ENCODE assay signal across 1 cellular context in the genomic region with DNA sequence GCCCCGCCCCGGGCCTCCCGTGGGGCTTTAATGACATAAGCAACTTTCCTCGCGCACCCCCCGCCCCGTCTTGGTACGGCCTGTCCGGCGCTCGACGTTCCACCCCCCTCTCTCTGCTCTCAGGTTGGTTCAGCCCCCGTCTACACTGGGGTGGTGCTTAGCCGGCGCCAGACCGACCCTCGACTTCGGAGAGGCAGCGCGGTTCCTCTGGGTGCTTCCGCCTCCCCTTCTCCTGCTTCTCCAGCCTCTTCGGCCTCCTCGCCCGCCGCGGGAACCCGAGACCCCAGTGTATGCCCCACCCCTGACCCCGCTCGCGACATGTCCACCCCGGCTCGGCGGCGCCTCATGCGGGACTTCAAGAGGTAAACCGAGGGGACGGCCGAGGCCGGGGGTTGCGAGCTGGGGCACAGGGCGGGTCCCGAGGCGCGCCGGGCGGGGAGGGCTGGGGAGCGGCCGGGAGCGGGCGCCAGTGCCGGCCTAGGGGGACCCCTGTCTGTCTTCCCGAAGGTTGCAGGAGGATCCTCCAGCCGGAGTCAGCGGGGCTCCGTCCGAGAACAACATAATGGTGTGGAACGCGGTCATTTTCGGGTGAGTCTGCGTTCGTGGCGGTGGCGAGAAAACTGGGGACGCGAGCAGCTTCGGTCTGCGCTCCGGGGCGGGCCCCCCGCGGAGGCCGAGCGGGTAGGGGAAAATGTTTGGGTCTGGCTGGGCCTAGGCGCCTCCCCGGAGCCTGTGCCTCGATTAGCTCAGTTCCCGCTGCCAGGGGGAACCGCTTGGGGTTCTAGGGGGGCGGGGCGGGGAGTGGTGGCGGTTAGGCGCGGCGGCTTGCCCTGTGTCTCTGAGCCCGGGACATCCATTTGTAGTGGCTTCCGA.
TF ChIP-seq lines count a peak whose summit lies in the region.

UBE2A (plus strand) TSS at position 170 of the 873 bp plus-strand sequence; CDS start at position 319, 149 bp downstream.

TF ChIP-seq in K562, 482 proteins besides CTCF, POLR2A, EP300 and RAD21 (continued from another document and continues in another):
- TF ChIP-seq, protein P1, sequence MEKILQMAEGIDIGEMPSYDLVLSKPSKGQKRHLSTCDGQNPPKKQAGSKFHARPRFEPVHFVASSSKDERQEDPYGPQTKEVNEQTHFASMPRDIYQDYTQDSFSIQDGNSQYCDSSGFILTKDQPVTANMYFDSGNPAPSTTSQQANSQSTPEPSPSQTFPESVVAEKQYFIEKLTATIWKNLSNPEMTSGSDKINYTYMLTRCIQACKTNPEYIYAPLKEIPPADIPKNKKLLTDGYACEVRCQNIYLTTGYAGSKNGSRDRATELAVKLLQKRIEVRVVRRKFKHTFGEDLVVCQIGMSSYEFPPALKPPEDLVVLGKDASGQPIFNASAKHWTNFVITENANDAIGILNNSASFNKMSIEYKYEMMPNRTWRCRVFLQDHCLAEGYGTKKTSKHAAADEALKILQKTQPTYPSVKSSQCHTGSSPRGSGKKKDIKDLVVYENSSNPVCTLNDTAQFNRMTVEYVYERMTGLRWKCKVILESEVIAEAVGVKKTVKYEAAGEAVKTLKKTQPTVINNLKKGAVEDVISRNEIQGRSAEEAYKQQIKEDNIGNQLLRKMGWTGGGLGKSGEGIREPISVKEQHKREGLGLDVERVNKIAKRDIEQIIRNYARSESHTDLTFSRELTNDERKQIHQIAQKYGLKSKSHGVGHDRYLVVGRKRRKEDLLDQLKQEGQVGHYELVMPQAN (IDR thresholded peaks at IDR 0.05; ENCODE audit: borderline replicate concordance): peak; percentile 11; the same call in 1 of the 2 replicates
- TF ChIP-seq SIX5 (IDR thresholded peaks at IDR 0.05; ENCODE audit: borderline replicate concordance in 1 of 2, insufficient read depth in 1 of 2, low read depth in 1 of 2, low read length in 2 of 2) (peak in 1 of 2 experiments; percentile 45; a peak in 1 of 4 replicates), MAZ (CRISPR knock-in tag; conservative IDR thresholded peaks at IDR 0.05 in 1 of 2, IDR thresholded peaks at IDR 0.05 in 1 of 2) (peak; percentile 62 to 81; a peak in 3 of 4 replicates), NFXL1 (CRISPR knock-in tag; IDR thresholded peaks at IDR 0.05) (no peak), PHF8 (IDR thresholded peaks at IDR 0.05; ENCODE audit: borderline replicate concordance, low read length) (peak; percentile 71), ZFP36 (IDR thresholded peaks at IDR 0.05; ENCODE audit: low read depth, low read length, partially characterized antibody) (no peak), NR2C1 (IDR thresholded peaks at IDR 0.05) (no peak), NR2C1 (tag; IDR thresholded peaks at IDR 0.05) (peak; percentile 13; the same call in 1 of the 2 replicates), SREBF1 (IDR thresholded peaks at IDR 0.05; ENCODE audit: borderline replicate concordance, low read depth, low read length) (peak; percentile 59; the same call in 1 of the 2 replicates), ZNF766 (CRISPR knock-in tag; conservative IDR thresholded peaks at IDR 0.05) (no peak), YBX1 (IDR thresholded peaks at IDR 0.05) (no peak), RB1 (IDR thresholded peaks at IDR 0.05; ENCODE audit: low read depth) (0 out of 2 replicates have a peak, but pooled peaks have one; percentile 18), CBX8 (IDR thresholded peaks at IDR 0.05; ENCODE audit: borderline replicate concordance, extremely low read depth, low read depth, low read length, poor library complexity, severe bottlenecking) (no peak), E2F8 (IDR thresholded peaks at IDR 0.05; ENCODE audit: low read depth, partially characterized antibody) (no peak), SNRNP70 (optimal IDR thresholded peaks at IDR 0.05; ENCODE audit: low read depth, low read length) (no peak), FOXK2 (conservative IDR thresholded peaks at IDR 0.05 in 1 of 2, IDR thresholded peaks at IDR 0.05 in 1 of 2; ENCODE audit: low read depth in 2 of 2) (peak; percentile 31 to 99; a peak in 3 of 4 replicates), PKNOX1 (IDR thresholded peaks at IDR 0.05) (no peak), ZBTB2 (IDR thresholded peaks at IDR 0.05) (0 out of 2 replicates have a peak, but pooled peaks have one; percentile 37), TEAD1 (CRISPR knock-in tag; IDR thresholded peaks at IDR 0.05) (peak in 1 of 2 experiments; percentile 57; a peak in 1 of 4 replicates), TAF15 (IDR thresholded peaks at IDR 0.05; ENCODE audit: low read depth, low read length) (no peak), ZNF408 (CRISPR knock-in tag; IDR thresholded peaks at IDR 0.05; ENCODE audit: low read depth) (no peak), ZNF764 (CRISPR knock-in tag; IDR thresholded peaks at IDR 0.05; ENCODE audit: low read depth) (no peak), ZBTB9 (CRISPR knock-in tag; IDR thresholded peaks at IDR 0.05) (no peak), MED1 (CRISPR knock-in tag; IDR thresholded peaks at IDR 0.05; ENCODE audit: borderline replicate concordance) (no peak), NFRKB (IDR thresholded peaks at IDR 0.05; ENCODE audit: low read depth) (no peak), HBP1 (CRISPR knock-in tag; IDR thresholded peaks at IDR 0.05) (0 out of 2 replicates have a peak, but pooled peaks have one; percentile 19), MAFG (tag; conservative IDR thresholded peaks at IDR 0.05) (peak; percentile 47; the same call in 1 of the 2 replicates), SMARCA4 (IDR thresholded peaks at IDR 0.05) (no peak), ETV1 (tag; conservative IDR thresholded peaks at IDR 0.05; ENCODE audit: low read depth) (no peak), KLF16 (IDR thresholded peaks at IDR 0.05) (no peak), MECOM (CRISPR knock-in tag; IDR thresholded peaks at IDR 0.05) (no peak), CHAMP1 (IDR thresholded peaks at IDR 0.05) (0 out of 2 replicates have a peak, but pooled peaks have one; percentile 24), CBX5 (IDR thresholded peaks at IDR 0.05; ENCODE audit: borderline replicate concordance, low read depth) (no peak), CBFB (CRISPR knock-in tag; IDR thresholded peaks at IDR 0.05) (no peak), ZNF431 (CRISPR knock-in tag; IDR thresholded peaks at IDR 0.05) (no peak)
- TF ChIP-seq, protein P2, sequence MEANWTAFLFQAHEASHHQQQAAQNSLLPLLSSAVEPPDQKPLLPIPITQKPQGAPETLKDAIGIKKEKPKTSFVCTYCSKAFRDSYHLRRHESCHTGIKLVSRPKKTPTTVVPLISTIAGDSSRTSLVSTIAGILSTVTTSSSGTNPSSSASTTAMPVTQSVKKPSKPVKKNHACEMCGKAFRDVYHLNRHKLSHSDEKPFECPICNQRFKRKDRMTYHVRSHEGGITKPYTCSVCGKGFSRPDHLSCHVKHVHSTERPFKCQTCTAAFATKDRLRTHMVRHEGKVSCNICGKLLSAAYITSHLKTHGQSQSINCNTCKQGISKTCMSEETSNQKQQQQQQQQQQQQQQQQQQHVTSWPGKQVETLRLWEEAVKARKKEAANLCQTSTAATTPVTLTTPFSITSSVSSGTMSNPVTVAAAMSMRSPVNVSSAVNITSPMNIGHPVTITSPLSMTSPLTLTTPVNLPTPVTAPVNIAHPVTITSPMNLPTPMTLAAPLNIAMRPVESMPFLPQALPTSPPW (CRISPR knock-in tag; IDR thresholded peaks at IDR 0.05): peak; percentile 68
- TF ChIP-seq, protein P3, sequence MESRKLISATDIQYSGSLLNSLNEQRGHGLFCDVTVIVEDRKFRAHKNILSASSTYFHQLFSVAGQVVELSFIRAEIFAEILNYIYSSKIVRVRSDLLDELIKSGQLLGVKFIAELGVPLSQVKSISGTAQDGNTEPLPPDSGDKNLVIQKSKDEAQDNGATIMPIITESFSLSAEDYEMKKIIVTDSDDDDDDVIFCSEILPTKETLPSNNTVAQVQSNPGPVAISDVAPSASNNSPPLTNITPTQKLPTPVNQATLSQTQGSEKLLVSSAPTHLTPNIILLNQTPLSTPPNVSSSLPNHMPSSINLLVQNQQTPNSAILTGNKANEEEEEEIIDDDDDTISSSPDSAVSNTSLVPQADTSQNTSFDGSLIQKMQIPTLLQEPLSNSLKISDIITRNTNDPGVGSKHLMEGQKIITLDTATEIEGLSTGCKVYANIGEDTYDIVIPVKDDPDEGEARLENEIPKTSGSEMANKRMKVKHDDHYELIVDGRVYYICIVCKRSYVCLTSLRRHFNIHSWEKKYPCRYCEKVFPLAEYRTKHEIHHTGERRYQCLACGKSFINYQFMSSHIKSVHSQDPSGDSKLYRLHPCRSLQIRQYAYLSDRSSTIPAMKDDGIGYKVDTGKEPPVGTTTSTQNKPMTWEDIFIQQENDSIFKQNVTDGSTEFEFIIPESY (CRISPR knock-in tag; IDR thresholded peaks at IDR 0.05): no peak
